In the genomic region with DNA sequence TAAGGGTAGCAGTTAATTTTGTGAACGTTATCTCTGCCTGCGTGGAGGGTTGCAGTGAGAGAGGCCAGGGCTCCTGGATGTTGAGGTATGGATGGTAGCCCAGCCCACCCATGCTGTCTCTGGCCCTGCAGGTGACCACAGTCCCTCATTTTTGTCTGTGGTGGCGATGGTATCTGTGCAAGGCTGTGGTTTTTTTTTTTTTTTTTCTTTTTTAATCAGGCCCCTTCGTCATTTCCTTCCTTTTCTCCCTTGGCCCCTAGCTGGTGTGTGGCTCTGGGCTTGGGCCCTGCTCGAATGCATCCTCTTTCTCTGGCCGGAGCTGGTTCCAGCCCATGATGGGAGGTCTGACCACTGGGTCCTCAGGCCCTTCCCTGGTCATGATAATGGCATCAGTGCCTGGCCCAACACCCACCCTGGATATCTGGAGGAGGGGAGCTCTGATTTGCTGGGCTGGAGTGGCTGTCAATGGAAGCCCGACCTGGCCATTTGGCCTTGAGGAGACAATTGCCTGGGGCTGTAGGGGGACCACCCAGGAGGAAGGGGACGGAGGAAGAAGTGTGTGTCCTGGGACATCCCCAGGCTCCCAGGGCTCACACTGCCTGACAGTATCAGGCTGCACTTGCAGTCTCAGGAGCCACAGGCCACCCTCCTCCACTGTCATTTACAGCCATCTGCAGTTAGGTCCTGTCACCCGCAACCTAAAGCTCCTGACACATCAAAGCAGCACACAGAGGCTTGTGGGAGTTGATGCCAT, we compare ENCODE assay signal across 2 cellular contexts.
TF ChIP-seq lines count a peak whose summit lies in the region.

No MANE protein-coding gene starts in this region.

TF ChIP-seq in H1, 55 proteins besides CTCF, POLR2A, EP300 and RAD21 (continues in another document):
- TF ChIP-seq SAP30 (IDR thresholded peaks at IDR 0.05; ENCODE audit: insufficient read depth, insufficient replicate concordance, low read length) (no peak), RXRA (IDR thresholded peaks at IDR 0.05; ENCODE audit: insufficient read depth, low read depth, low read length) (no peak), CEBPB (IDR thresholded peaks at IDR 0.05; ENCODE audit: low read depth, low read length) (no peak), GABPA (IDR thresholded peaks at IDR 0.05; ENCODE audit: borderline replicate concordance, insufficient read depth, low read length) (no peak), HDAC6 (IDR thresholded peaks at IDR 0.05; ENCODE audit: low read depth, low read length) (no peak), SP4 (IDR thresholded peaks at IDR 0.05; ENCODE audit: low read length) (no peak), SIRT6 (IDR thresholded peaks at IDR 0.05; ENCODE audit: low read length) (no peak), BRCA1 (IDR thresholded peaks at IDR 0.05; ENCODE audit: low read depth, low read length) (no peak), ZNF274 (IDR thresholded peaks at IDR 0.05; ENCODE audit: borderline replicate concordance, extremely low read depth, low read length) (no peak), RBBP5 (IDR thresholded peaks at IDR 0.05; ENCODE audit: borderline replicate concordance, low read depth, low read length) (no peak), POLR2AphosphoS5 (IDR thresholded peaks at IDR 0.05; ENCODE audit: low read depth, low read length) (no peak), HDAC2 (IDR thresholded peaks at IDR 0.05; ENCODE audit: borderline replicate concordance in 1 of 2, low read depth in 2 of 2, low read length in 2 of 2) (no peak), FOSL1 (IDR thresholded peaks at IDR 0.05; ENCODE audit: insufficient read depth, low read depth, low read length) (no peak), SIN3A (conservative IDR thresholded peaks at IDR 0.05 in 1 of 2, IDR thresholded peaks at IDR 0.05 in 1 of 2; ENCODE audit: low read depth in 1 of 2, low read length in 2 of 2) (no peak), CTBP2 (IDR thresholded peaks at IDR 0.05; ENCODE audit: borderline replicate concordance, insufficient read depth, insufficient read length, low read length) (no peak), SRF (IDR thresholded peaks at IDR 0.05; ENCODE audit: low read depth, low read length) (no peak), YY1 (IDR thresholded peaks at IDR 0.05; ENCODE audit: low read depth, low read length) (no peak), JUND (IDR thresholded peaks at IDR 0.05; ENCODE audit: low read length) (no peak)
- TF ChIP-seq, protein P1, sequence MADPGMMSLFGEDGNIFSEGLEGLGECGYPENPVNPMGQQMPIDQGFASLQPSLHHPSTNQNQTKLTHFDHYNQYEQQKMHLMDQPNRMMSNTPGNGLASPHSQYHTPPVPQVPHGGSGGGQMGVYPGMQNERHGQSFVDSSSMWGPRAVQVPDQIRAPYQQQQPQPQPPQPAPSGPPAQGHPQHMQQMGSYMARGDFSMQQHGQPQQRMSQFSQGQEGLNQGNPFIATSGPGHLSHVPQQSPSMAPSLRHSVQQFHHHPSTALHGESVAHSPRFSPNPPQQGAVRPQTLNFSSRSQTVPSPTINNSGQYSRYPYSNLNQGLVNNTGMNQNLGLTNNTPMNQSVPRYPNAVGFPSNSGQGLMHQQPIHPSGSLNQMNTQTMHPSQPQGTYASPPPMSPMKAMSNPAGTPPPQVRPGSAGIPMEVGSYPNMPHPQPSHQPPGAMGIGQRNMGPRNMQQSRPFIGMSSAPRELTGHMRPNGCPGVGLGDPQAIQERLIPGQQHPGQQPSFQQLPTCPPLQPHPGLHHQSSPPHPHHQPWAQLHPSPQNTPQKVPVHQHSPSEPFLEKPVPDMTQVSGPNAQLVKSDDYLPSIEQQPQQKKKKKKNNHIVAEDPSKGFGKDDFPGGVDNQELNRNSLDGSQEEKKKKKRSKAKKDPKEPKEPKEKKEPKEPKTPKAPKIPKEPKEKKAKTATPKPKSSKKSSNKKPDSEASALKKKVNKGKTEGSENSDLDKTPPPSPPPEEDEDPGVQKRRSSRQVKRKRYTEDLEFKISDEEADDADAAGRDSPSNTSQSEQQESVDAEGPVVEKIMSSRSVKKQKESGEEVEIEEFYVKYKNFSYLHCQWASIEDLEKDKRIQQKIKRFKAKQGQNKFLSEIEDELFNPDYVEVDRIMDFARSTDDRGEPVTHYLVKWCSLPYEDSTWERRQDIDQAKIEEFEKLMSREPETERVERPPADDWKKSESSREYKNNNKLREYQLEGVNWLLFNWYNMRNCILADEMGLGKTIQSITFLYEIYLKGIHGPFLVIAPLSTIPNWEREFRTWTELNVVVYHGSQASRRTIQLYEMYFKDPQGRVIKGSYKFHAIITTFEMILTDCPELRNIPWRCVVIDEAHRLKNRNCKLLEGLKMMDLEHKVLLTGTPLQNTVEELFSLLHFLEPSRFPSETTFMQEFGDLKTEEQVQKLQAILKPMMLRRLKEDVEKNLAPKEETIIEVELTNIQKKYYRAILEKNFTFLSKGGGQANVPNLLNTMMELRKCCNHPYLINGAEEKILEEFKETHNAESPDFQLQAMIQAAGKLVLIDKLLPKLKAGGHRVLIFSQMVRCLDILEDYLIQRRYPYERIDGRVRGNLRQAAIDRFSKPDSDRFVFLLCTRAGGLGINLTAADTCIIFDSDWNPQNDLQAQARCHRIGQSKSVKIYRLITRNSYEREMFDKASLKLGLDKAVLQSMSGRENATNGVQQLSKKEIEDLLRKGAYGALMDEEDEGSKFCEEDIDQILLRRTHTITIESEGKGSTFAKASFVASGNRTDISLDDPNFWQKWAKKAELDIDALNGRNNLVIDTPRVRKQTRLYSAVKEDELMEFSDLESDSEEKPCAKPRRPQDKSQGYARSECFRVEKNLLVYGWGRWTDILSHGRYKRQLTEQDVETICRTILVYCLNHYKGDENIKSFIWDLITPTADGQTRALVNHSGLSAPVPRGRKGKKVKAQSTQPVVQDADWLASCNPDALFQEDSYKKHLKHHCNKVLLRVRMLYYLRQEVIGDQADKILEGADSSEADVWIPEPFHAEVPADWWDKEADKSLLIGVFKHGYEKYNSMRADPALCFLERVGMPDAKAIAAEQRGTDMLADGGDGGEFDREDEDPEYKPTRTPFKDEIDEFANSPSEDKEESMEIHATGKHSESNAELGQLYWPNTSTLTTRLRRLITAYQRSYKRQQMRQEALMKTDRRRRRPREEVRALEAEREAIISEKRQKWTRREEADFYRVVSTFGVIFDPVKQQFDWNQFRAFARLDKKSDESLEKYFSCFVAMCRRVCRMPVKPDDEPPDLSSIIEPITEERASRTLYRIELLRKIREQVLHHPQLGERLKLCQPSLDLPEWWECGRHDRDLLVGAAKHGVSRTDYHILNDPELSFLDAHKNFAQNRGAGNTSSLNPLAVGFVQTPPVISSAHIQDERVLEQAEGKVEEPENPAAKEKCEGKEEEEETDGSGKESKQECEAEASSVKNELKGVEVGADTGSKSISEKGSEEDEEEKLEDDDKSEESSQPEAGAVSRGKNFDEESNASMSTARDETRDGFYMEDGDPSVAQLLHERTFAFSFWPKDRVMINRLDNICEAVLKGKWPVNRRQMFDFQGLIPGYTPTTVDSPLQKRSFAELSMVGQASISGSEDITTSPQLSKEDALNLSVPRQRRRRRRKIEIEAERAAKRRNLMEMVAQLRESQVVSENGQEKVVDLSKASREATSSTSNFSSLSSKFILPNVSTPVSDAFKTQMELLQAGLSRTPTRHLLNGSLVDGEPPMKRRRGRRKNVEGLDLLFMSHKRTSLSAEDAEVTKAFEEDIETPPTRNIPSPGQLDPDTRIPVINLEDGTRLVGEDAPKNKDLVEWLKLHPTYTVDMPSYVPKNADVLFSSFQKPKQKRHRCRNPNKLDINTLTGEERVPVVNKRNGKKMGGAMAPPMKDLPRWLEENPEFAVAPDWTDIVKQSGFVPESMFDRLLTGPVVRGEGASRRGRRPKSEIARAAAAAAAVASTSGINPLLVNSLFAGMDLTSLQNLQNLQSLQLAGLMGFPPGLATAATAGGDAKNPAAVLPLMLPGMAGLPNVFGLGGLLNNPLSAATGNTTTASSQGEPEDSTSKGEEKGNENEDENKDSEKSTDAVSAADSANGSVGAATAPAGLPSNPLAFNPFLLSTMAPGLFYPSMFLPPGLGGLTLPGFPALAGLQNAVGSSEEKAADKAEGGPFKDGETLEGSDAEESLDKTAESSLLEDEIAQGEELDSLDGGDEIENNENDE (IDR thresholded peaks at IDR 0.05; ENCODE audit: insufficient replicate concordance, low read length), result no peak

TF ChIP-seq in SK-N-SH, 30 proteins besides CTCF, POLR2A, EP300 and RAD21:
- TF ChIP-seq FOXJ3 (CRISPR knock-in tag; IDR thresholded peaks at IDR 0.05), result no peak
- no peak for TF ChIP-seq GATA2 (CRISPR knock-in tag; IDR thresholded peaks at IDR 0.05)
- no peak for TF ChIP-seq RFX5 (IDR thresholded peaks at IDR 0.05; ENCODE audit: low read length)
- no peak for TF ChIP-seq MEF2A (IDR thresholded peaks at IDR 0.05; ENCODE audit: borderline replicate concordance, low read depth)
